ENCODE assay signal across 10 cellular contexts in the genomic region with DNA sequence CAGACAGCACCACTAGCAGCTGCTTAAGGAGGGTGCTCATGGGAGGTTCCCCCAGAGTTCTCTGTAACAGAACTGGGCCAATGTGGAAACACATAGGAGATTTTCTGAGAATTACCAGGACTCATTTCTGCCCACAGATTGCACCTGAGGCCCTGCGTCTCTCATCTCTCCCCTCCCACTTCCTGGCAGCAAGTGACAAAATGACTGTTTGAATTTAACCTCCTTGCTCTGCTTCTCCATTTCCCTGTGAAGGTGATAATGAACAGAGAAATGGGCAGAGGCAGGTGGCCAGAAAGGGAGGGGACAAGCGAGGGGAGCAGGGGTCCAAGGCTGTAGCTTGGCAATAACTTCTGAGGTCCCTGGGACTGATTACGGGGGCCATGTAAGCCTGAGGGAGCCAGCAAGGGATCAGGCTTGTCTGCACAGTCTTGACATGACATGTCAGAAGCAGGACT. TPM values are rescaled to one million over a fixed set of nuclear protein-coding genes. Genes with fewer than 3 reads are reported as not detected.
DNase-seq lines count a peak whose midpoint lies in the region; ATAC-seq and TF ChIP-seq lines count a peak whose summit lies in the region.
"Had no signal": no experiment of that assay in that cellular context is flagged by ENCODE, and none has a peak within 500 bp of the region (broad histone marks: within the 10 kb centered on the region; RNA-seq: fewer than 3 reads in every experiment).

No MANE protein-coding gene starts in this region.

- no peaks in the 10 kb centered on the region for H3K4me1 ChIP-seq in lung (ENCODE audit: control insufficient read depth in 2 of 2, insufficient read depth in 2 of 2, low read length in 2 of 2)
- H3K4me1 ChIP-seq in tibial nerve, result no peaks in the 10 kb centered on the region
- H3K4me1 ChIP-seq in mucosa of descending colon (ENCODE audit: low read depth), result no peaks in the 10 kb centered on the region
- H3K4me1 ChIP-seq in mesenchymal stem cell (ENCODE audit: control insufficient read depth, insufficient read depth, low read depth, low read length), result peaks cover 14% of the 10 kb centered on the region
- H3K4me1 ChIP-seq: A549, right lobe of liver had no signal

- TF ChIP-seq POLR2A in tibial nerve (IDR thresholded peaks at IDR 0.05), result no peak

- H2BK12ac ChIP-seq in mesenchymal stem cell (ENCODE audit: low read length in 2 of 2), result no peak overlapping the region

- peak; percentile 50 for DNase-seq in activated CD4-positive, alpha-beta T cell treated with anti-CD3 and anti-CD28 coated beads for 48 hours
- DNase-seq in activated CD4-positive, alpha-beta T cell treated with anti-CD3 and anti-CD28 coated beads, Interleukin-2, amount 50 U/mL, for 4 hours, result no peak
- peak; percentile 2 for DNase-seq in lung (ENCODE audit: low spot score)
- DNase-seq in tibial nerve (ENCODE audit: low spot score in 2 of 2), result no peak
- DNase-seq in mucosa of descending colon, result no peak
- no peak for DNase-seq in mesenchymal stem cell
- DNase-seq: right lobe of liver had no signal

- no peak overlapping the region for H3K18ac ChIP-seq in mesenchymal stem cell (ENCODE audit: low read depth in 1 of 2, low read length in 2 of 2)

- no peak overlapping the region for H3K4ac ChIP-seq in mesenchymal stem cell (ENCODE audit: low read depth in 1 of 2, low read length in 2 of 2)

- H3K36me3 ChIP-seq in lung (ENCODE audit: control insufficient read depth in 2 of 2, insufficient read depth in 2 of 2, low read length in 2 of 2) (no peaks in the 10 kb centered on the region), tibial nerve (no peaks in the 10 kb centered on the region), mucosa of descending colon (ENCODE audit: low read depth) (no peaks in the 10 kb centered on the region), mesenchymal stem cell (ENCODE audit: control insufficient read depth in 1 of 2, insufficient read depth in 2 of 2, low read depth in 1 of 2, low read length in 2 of 2) (peaks cover 0 to 3% of the 10 kb centered on the region in 2 experiments)
- H3K36me3 ChIP-seq: right lobe of liver had no signal

- H2AFZ ChIP-seq in mesenchymal stem cell (ENCODE audit: low read depth, low read length), result no peak overlapping the region

- peak; percentile 73 for ATAC-seq in GM21526 (IDR thresholded peaks at IDR 0.05; ENCODE audit: low FRiP score, unreplicated experiment)
- ATAC-seq in HG03354 (IDR thresholded peaks at IDR 0.05; ENCODE audit: poor library complexity, severe bottlenecking, unreplicated experiment), result peak; percentile 60
- ATAC-seq in lung (ENCODE audit: insufficient read depth, low FRiP score), result no peak
- no peak for ATAC-seq in mucosa of descending colon
- ATAC-seq: A549, right lobe of liver had no signal

- TF ChIP-seq EP300 in tibial nerve (IDR thresholded peaks at IDR 0.05), result no peak

- no peak overlapping the region for H3K4me3 ChIP-seq in lung
- H3K4me3 ChIP-seq in tibial nerve, result no peak overlapping the region
- H3K4me3 ChIP-seq in mucosa of descending colon, result no peak overlapping the region
- H3K4me3 ChIP-seq in mesenchymal stem cell (ENCODE audit: insufficient read depth in 1 of 2, low read depth in 1 of 2, low read length in 2 of 2), result no peak overlapping the region
- H3K4me3 ChIP-seq: A549, right lobe of liver had no signal

- H3K9me3 ChIP-seq in lung (ENCODE audit: control insufficient read depth in 2 of 2, insufficient read depth in 1 of 2, low read length in 1 of 2) (no peaks in the 10 kb centered on the region), tibial nerve (no peaks in the 10 kb centered on the region), mucosa of descending colon (no peaks in the 10 kb centered on the region), mesenchymal stem cell (ENCODE audit: control insufficient read depth, low read length) (no peaks in the 10 kb centered on the region)
- H3K9me3 ChIP-seq: A549, right lobe of liver had no signal

- H2BK15ac ChIP-seq in mesenchymal stem cell (ENCODE audit: low read depth, poor library complexity, severe bottlenecking), result no peak overlapping the region

- H4K8ac ChIP-seq in mesenchymal stem cell (ENCODE audit: low read length), result no peak overlapping the region

- H3K23ac ChIP-seq in mesenchymal stem cell (ENCODE audit: low read length in 2 of 2), result no peak overlapping the region

- no peak overlapping the region for H3K4me2 ChIP-seq in mesenchymal stem cell (ENCODE audit: low read length, poor library complexity, severe bottlenecking)
- H3K4me2 ChIP-seq: A549 had no signal

- H3K14ac ChIP-seq in mesenchymal stem cell (ENCODE audit: low read length in 2 of 2), result no peak overlapping the region

- no peak overlapping the region for H3K9ac ChIP-seq in mesenchymal stem cell (ENCODE audit: low read length)

- 63 to 66% methylated on average over 3 of the region's 3 CpGs for WGBS in lung, 2 donors
- 78 to 83% methylated on average over 3 of the region's 3 CpGs for WGBS in tibial nerve, 2 donors
- WGBS in mesenchymal stem cell, result 76% methylated on average over 3 of the region's 3 CpGs

- H2BK120ac ChIP-seq in mesenchymal stem cell (ENCODE audit: low read depth, low read length), result no peak overlapping the region

- intact Hi-C loops in mucosa of descending colon (cut with DNase I, micrococcal nuclease), result no loop called here

- H3K79me1 ChIP-seq in mesenchymal stem cell (replicated peaks; ENCODE audit: low read length, poor library complexity, severe bottlenecking), result peaks cover 6% of the 10 kb centered on the region

- TF ChIP-seq CTCF in lung (IDR thresholded peaks at IDR 0.05; ENCODE audit: control extremely low read depth, extremely low read depth), result no peak
- TF ChIP-seq CTCF in tibial nerve (IDR thresholded peaks at IDR 0.05), result no peak
- no peak for TF ChIP-seq CTCF in mucosa of descending colon (IDR thresholded peaks at IDR 0.05)

- H2BK5ac ChIP-seq in mesenchymal stem cell (ENCODE audit: low read depth, low read length, poor library complexity, severe bottlenecking), result no peak overlapping the region

- no peak overlapping the region for H4K91ac ChIP-seq in mesenchymal stem cell (ENCODE audit: low read length)

- no peak overlapping the region for H2AK5ac ChIP-seq in mesenchymal stem cell (ENCODE audit: low read length, severe bottlenecking)

- H3K27ac ChIP-seq in lung (ENCODE audit: low read depth in 1 of 2, low read length in 1 of 2) (no peak overlapping the region), tibial nerve (no peak overlapping the region), mesenchymal stem cell (ENCODE audit: low read length, poor library complexity, severe bottlenecking) (no peak overlapping the region)
- H3K27ac ChIP-seq: A549, right lobe of liver had no signal

- H3K27me3 ChIP-seq in lung (ENCODE audit: control insufficient read depth, insufficient read depth) (no peaks in the 10 kb centered on the region), tibial nerve (peaks cover 0 to 3% of the 10 kb centered on the region in 2 donors), mesenchymal stem cell (ENCODE audit: control insufficient read depth in 1 of 2, insufficient read depth in 1 of 2, low read length in 2 of 2) (peaks cover 0 to 24% of the 10 kb centered on the region in 2 experiments)
- H3K27me3 ChIP-seq: right lobe of liver had no signal

RNA-seq across cellular contexts. Expression of a gene that starts 8.0 kb away (rescaled TPM):
- total RNA-seq in lung (1 to 10 TPM; 2.1 to 6.3 TPM), tibial nerve (1 to 10 TPM in 3 of 4 donors, under 1 TPM in 1; 0.30 to 5.3 (median 2.6) TPM), mucosa of descending colon (1 to 10 TPM in 1 of 3 donors, under 1 TPM in 2; 0.31 to 6.9 (median 0.64) TPM)
- polyA plus RNA-seq in lung, result 1 to 10 TPM in 1 of 2 donors, under 1 TPM in 1; 0.30 to 2.0 TPM
- polyA plus RNA-seq in mesenchymal stem cell (2013, experiment 1 of 2), result not detected
- polyA plus RNA-seq in mesenchymal stem cell (2013, experiment 2 of 2), result 0.01 TPM

Comparison
In these comparisons a context has a peak if more than half of its experiments do, and no peak if none do; other contexts are left out.
1. DNase-seq: peak in activated CD4-positive, alpha-beta T cell treated with anti-CD3 and anti-CD28 coated beads for 48 hours (single experiment) and lung (single experiment); none in activated CD4-positive, alpha-beta T cell treated with anti-CD3 and anti-CD28 coated beads, Interleukin-2, amount 50 U/mL, for 4 hours (0 of 2), tibial nerve (0 of 2), mucosa of descending colon (0 of 3) and mesenchymal stem cell (single experiment).
2. ATAC-seq: peak in GM21526 (single experiment) and HG03354 (single experiment); none in lung (single experiment) and mucosa of descending colon (single experiment).